ENCODE assay signal across 8 cellular contexts in the genomic region with DNA sequence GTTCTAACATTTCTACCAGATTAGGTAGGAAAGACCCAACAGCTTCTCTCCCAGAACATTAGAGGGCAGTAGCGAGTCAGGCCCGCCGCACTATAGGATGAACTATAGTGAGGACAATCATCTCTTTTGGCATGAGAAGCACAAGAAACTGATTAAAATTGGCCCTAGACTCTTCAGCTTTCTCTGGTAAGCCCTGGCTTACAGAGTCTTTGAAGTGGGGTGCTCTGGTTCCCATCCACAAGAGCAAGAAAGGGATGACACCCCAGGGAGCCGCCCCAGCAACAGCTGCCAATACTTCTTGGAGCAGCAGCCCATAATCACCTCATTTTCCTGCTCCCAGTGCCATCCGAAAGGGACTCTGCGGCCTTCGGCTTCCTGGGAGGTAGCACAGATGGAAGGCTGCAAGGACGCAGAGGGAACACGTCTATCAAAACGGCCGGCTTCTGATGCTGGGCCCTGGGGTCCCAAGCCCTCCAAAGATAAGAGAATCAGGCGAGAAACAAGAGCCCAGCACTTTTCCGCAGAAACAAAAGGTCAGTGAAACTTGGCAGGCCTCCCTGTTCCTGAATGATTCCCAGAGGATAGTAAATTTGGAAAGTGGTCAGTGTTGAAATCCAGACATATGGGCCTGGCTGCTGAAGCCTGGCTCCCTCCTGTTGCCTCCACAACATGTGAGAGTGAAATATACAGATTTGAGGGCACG.
DNase-seq lines count a peak whose midpoint lies in the region; ATAC-seq and TF ChIP-seq lines count a peak whose summit lies in the region.

No MANE protein-coding gene starts in this region.

- H3K27me3 ChIP-seq in A673 (replicated peaks; ENCODE audit: insufficient read depth, low read depth, low read length, poor library complexity) = no peaks in the 10 kb centered on the region
- peaks cover 2% of the 10 kb centered on the region for H3K27me3 ChIP-seq in GM06990 (replicated peaks; ENCODE audit: control insufficient read depth, insufficient read depth, low read length)
- no peaks in the 10 kb centered on the region for H3K27me3 ChIP-seq in parathyroid adenoma (ENCODE audit: control insufficient read depth, insufficient read depth, low read length)

- no peak overlapping the region for H3K4me3 Mint-ChIP-seq in activated naive CD4-positive, alpha-beta T cell treated with anti-CD3 and anti-CD28 coated beads for 36 hours

- H3K4me3 ChIP-seq in A673 (ENCODE audit: low read depth, low read length, poor library complexity, severe bottlenecking) (no peak overlapping the region), GM06990 (replicated peaks; ENCODE audit: low read depth, low read length) (no peak overlapping the region), parathyroid adenoma (ENCODE audit: low read depth, low read length) (no peak overlapping the region)

- H3K4me1 ChIP-seq in A673 (ENCODE audit: insufficient read depth, low read length, poor library complexity, severe bottlenecking) (no peaks in the 10 kb centered on the region), parathyroid adenoma (no peaks in the 10 kb centered on the region)

- CTCF ChIA-PET in A673 (lab: Charles Lee) = interaction anchor here (0.5 to 1.2 kb wide), 5 partner anchors 47 to 434 kb away, joined by 3 to 13 read pairs (median 4); no protein-coding TSS in a partner anchor
- CTCF ChIA-PET in activated naive CD4-positive, alpha-beta T cell treated with anti-CD3 and anti-CD28 coated beads for 36 hours (lab: Charles Lee) = interaction anchor here (0.6 to 7.5 kb wide), 14 partner anchors 12 to 896 kb away, joined by 3 to 70 read pairs (median 4); no protein-coding TSS in a partner anchor

- H3K79me2 ChIP-seq in parathyroid adenoma = no peaks in the 10 kb centered on the region

- no peak overlapping the region for H3K27ac Mint-ChIP-seq in activated naive CD4-positive, alpha-beta T cell treated with anti-CD3 and anti-CD28 coated beads for 36 hours

- no TSS peak for BruUV-seq in A673 (replicated peaks; lab: Mats Ljungman, UMichigan)

- H3K36me3 ChIP-seq in A673 (ENCODE audit: insufficient read depth, low read length, poor library complexity, severe bottlenecking) = no peaks in the 10 kb centered on the region
- no peaks in the 10 kb centered on the region for H3K36me3 ChIP-seq in GM06990 (ENCODE audit: control insufficient read depth, insufficient read depth, low read length)
- H3K36me3 ChIP-seq in parathyroid adenoma (ENCODE audit: control insufficient read depth, insufficient read depth, low read length) = no peaks in the 10 kb centered on the region

- H3K27me3 Mint-ChIP-seq in activated naive CD4-positive, alpha-beta T cell treated with anti-CD3 and anti-CD28 coated beads for 36 hours (ENCODE audit: low read depth) = peaks cover 25% of the 10 kb centered on the region

- POLR2A ChIA-PET in A673 (lab: Charles Lee; ENCODE audit: low non-redundant PET) = interaction anchor here (0.8 kb wide), 1 partner anchor 1154 kb away, joined by 4 read pairs; no protein-coding TSS in a partner anchor

- DNase-seq in A673 (ENCODE audit: low spot score) (peak; percentile 77), GM06990 (ENCODE audit: extremely low read depth, insufficient read length) (no peak), NCI-H2196 (lab: John Stamatoyannopoulos, UW; ENCODE audit: unreplicated experiment) (peak; percentile 49), glomerular visceral epithelial cell (ENCODE audit: extremely low spot score) (peak; percentile 49), T1000 (lab: John Stamatoyannopoulos, UW) (no peak)
- peak; percentile 57 for DNase-seq in activated naive CD4-positive, alpha-beta T cell treated with anti-CD3 and anti-CD28 coated beads for 36 hours

- no peaks in the 10 kb centered on the region for H3K36me3 Mint-ChIP-seq in activated naive CD4-positive, alpha-beta T cell treated with anti-CD3 and anti-CD28 coated beads for 36 hours (ENCODE audit: low read depth)

- intact Hi-C loops in A673 (cut with micrococcal nuclease; ENCODE audit: unreplicated experiment) = loop anchor here (1.0 to 10.0 kb wide), 2 partner anchors 85 to 432 kb away; no protein-coding TSS in a partner anchor
- intact Hi-C loops in activated naive CD4-positive, alpha-beta T cell treated with anti-CD3 and anti-CD28 coated beads for 36 hours (cut with micrococcal nuclease) = loop anchor here (1.0 to 10.0 kb wide), 2 partner anchors 85 to 422 kb away; a partner anchor contains a TSS

- H2AFZ ChIP-seq in parathyroid adenoma = peak overlapping the region; percentile 25

- peaks cover 6% of the 10 kb centered on the region for H3K9me3 Mint-ChIP-seq in activated naive CD4-positive, alpha-beta T cell treated with anti-CD3 and anti-CD28 coated beads for 36 hours

- H3K4me2 ChIP-seq in parathyroid adenoma (ENCODE audit: low read length) = no peak overlapping the region

- H3K9ac ChIP-seq in parathyroid adenoma = no peak overlapping the region

- ATAC-seq in GM21786 (IDR thresholded peaks at IDR 0.05; ENCODE audit: unreplicated experiment) = no peak

- H3K27ac ChIP-seq in A673 (ENCODE audit: low read depth, low read length, poor library complexity, severe bottlenecking) (no peak overlapping the region), parathyroid adenoma (no peak overlapping the region)

- TF ChIP-seq CTCF in A673 (conservative IDR thresholded peaks at IDR 0.05; ENCODE audit: low read depth, low read length) (peak; percentile 92), GM06990 (IDR thresholded peaks at IDR 0.05; ENCODE audit: insufficient read depth, low read length, poor library complexity, severe bottlenecking) (peak; percentile 93), parathyroid adenoma (IDR thresholded peaks at IDR 0.05) (peak; percentile 70)

- H3K4me1 Mint-ChIP-seq in activated naive CD4-positive, alpha-beta T cell treated with anti-CD3 and anti-CD28 coated beads for 36 hours (ENCODE audit: low read depth) = peaks cover 2% of the 10 kb centered on the region

- no peaks in the 10 kb centered on the region for H3K9me3 ChIP-seq in A673 (ENCODE audit: low read depth, low read length, poor library complexity, severe bottlenecking)
- H3K9me3 ChIP-seq in parathyroid adenoma (ENCODE audit: control insufficient read depth, low read length) = no peaks in the 10 kb centered on the region

Comparison
In these comparisons a context has a peak if more than half of its experiments do, and no peak if none do; other contexts are left out.
1. DNase-seq: peak in A673 (single experiment), NCI-H2196 (single experiment), activated naive CD4-positive, alpha-beta T cell treated with anti-CD3 and anti-CD28 coated beads for 36 hours (single experiment) and glomerular visceral epithelial cell (single experiment); none in GM06990 (single experiment) and T1000 (single experiment).
2. Peak in every context shown above with its lines, with median percentiles within 50 percentile points of each other: CTCF ChIP-seq.